Comparison of ENCODE assay signal across 18 cellular contexts in the genomic region with DNA sequence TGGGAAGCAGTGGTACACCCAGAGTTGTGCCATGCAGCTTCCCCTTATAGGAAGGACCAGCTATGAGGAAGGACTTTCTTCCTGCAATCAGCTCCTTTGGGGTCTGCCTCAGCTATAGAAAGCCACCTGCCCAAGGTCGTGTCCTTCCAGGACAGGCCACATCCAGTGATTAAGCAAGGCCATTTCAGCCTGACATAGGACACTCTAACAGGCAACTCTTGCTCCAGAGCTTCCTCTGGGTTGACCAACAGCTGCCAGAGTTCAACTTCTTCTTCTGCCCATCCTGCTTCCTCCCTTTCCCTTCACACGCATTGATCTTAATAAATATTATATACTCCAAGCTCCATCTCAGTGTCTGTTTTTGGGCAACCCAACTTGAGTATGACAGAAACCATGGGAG. TPM values are rescaled to one million over a fixed set of nuclear protein-coding genes. Genes with fewer than 3 reads are reported as not detected.
DNase-seq lines count a peak whose midpoint lies in the region; ATAC-seq and TF ChIP-seq lines count a peak whose summit lies in the region.
"Had no signal": no experiment of that assay in that cellular context is flagged by ENCODE, and none has a peak within 500 bp of the region (broad histone marks: within the 10 kb centered on the region; RNA-seq: fewer than 3 reads in every experiment).

No MANE protein-coding gene starts in this region.

- H3K27me3 Mint-ChIP-seq in naive thymus-derived CD4-positive, alpha-beta T cell, result peaks cover 4 to 10% (median 5%) of the 10 kb centered on the region in 5 donors

- no peaks in the 10 kb centered on the region for H3K4me1 ChIP-seq in naive thymus-derived CD4-positive, alpha-beta T cell (ENCODE audit: control insufficient read depth in 2 of 2, insufficient read depth in 2 of 2, low read length in 2 of 2)
- no peaks in the 10 kb centered on the region for H3K4me1 ChIP-seq in upper lobe of right lung
- H3K4me1 ChIP-seq in A673 (ENCODE audit: insufficient read depth, low read length, poor library complexity, severe bottlenecking), result no peaks in the 10 kb centered on the region
- H3K4me1 ChIP-seq: BE2C had no signal

- peaks cover 0 to 1% (median 0%) of the 10 kb centered on the region in 11 donors for H3K9me3 Mint-ChIP-seq in naive thymus-derived CD4-positive, alpha-beta T cell
- H3K9me3 Mint-ChIP-seq: CD8-positive, alpha-beta T cell; H9 had no signal

- intact Hi-C loops in naive thymus-derived CD4-positive, alpha-beta T cell (cut with micrococcal nuclease), result no loop called here
- intact Hi-C loops in upper lobe of right lung (cut with DNase I) (no loop called here), A673 (cut with micrococcal nuclease; ENCODE audit: unreplicated experiment) (no loop called here)

- no peak overlapping the region for H3K27ac Mint-ChIP-seq in naive thymus-derived CD4-positive, alpha-beta T cell
- H3K27ac Mint-ChIP-seq: CD8-positive, alpha-beta T cell; H9 had no signal

- no peak overlapping the region for H3K4me3 Mint-ChIP-seq in naive thymus-derived CD4-positive, alpha-beta T cell
- H3K4me3 Mint-ChIP-seq: CD8-positive, alpha-beta T cell; H9 had no signal

- no peaks in the 10 kb centered on the region for H3K4me1 Mint-ChIP-seq in naive thymus-derived CD4-positive, alpha-beta T cell

- DNase-seq in SKM-1 (lab: John Stamatoyannopoulos, UW; ENCODE audit: unreplicated experiment) (peak; percentile 51), caudate nucleus (lab: John Stamatoyannopoulos, UW) (no peak), upper lobe of right lung (no peak), NCI-H524 (lab: John Stamatoyannopoulos, UW) (no peak), superior temporal gyrus (ENCODE audit: extremely low spot score) (no peak), A673 (ENCODE audit: low spot score) (no peak)
- no peak for DNase-seq in naive thymus-derived CD4-positive, alpha-beta T cell
- DNase-seq: BE2C; CD8-positive, alpha-beta T cell; COR-L47; DMS153; DMS79 treated with DMSO at 0.1 percent for 48 hours; EL; GOT3; H9 had no signal

- H3K36me3 ChIP-seq in naive thymus-derived CD4-positive, alpha-beta T cell (ENCODE audit: control insufficient read depth in 2 of 3, insufficient read depth in 3 of 3, low read length in 3 of 3), result no peaks in the 10 kb centered on the region
- no peaks in the 10 kb centered on the region for H3K36me3 ChIP-seq in upper lobe of right lung
- H3K36me3 ChIP-seq in A673 (ENCODE audit: insufficient read depth, low read length, poor library complexity, severe bottlenecking), result no peaks in the 10 kb centered on the region
- H3K36me3 ChIP-seq: BE2C had no signal

- CTCF ChIA-PET in naive thymus-derived CD4-positive, alpha-beta T cell (lab: Charles Lee), result no interaction called here
- CTCF ChIA-PET in A673 (lab: Charles Lee), result no interaction called here

- H3K9me3 ChIP-seq in naive thymus-derived CD4-positive, alpha-beta T cell (ENCODE audit: control insufficient read depth in 2 of 3, low read length in 3 of 3), result no peaks in the 10 kb centered on the region
- no peaks in the 10 kb centered on the region for H3K9me3 ChIP-seq in upper lobe of right lung
- H3K9me3 ChIP-seq in A673 (ENCODE audit: low read depth, low read length, poor library complexity, severe bottlenecking), result no peaks in the 10 kb centered on the region
- H3K9me3 ChIP-seq: BE2C had no signal

- no TSS peak for BruUV-seq in A673 (replicated peaks; lab: Mats Ljungman, UMichigan)

- H3K27ac ChIP-seq in caudate nucleus (ENCODE audit: low read depth, low read length), result peak overlapping the region; percentile 88
- H3K27ac ChIP-seq in naive thymus-derived CD4-positive, alpha-beta T cell (ENCODE audit: low read depth, low read length), result no peak overlapping the region
- no peak overlapping the region for H3K27ac ChIP-seq in upper lobe of right lung
- H3K27ac ChIP-seq in A673 (ENCODE audit: low read depth, low read length, poor library complexity, severe bottlenecking), result no peak overlapping the region
- H3K27ac ChIP-seq: C4-2B, HL-60 had no signal

- no peak overlapping the region for H3K4me3 ChIP-seq in naive thymus-derived CD4-positive, alpha-beta T cell (ENCODE audit: low read length)
- H3K4me3 ChIP-seq in upper lobe of right lung (no peak overlapping the region), A673 (ENCODE audit: low read depth, low read length, poor library complexity, severe bottlenecking) (no peak overlapping the region)

- TF ChIP-seq CTCF in upper lobe of right lung (IDR thresholded peaks at IDR 0.05), result no peak
- TF ChIP-seq CTCF in A673 (conservative IDR thresholded peaks at IDR 0.05; ENCODE audit: low read depth, low read length), result no peak

- H3K36me3 Mint-ChIP-seq in naive thymus-derived CD4-positive, alpha-beta T cell, result no peaks in the 10 kb centered on the region
- H3K36me3 Mint-ChIP-seq: CD8-positive, alpha-beta T cell had no signal

- no peaks in the 10 kb centered on the region for H3K27me3 ChIP-seq in naive thymus-derived CD4-positive, alpha-beta T cell (ENCODE audit: control insufficient read depth in 2 of 2, insufficient read depth in 2 of 2, low read length in 2 of 2)
- H3K27me3 ChIP-seq in upper lobe of right lung (no peaks in the 10 kb centered on the region), A673 (replicated peaks; ENCODE audit: insufficient read depth, low read depth, low read length, poor library complexity) (peaks cover 31% of the 10 kb centered on the region)
- H3K27me3 ChIP-seq: BE2C had no signal

- POLR2A ChIA-PET in naive thymus-derived CD4-positive, alpha-beta T cell (lab: Charles Lee), result no interaction called here
- POLR2A ChIA-PET in A673 (lab: Charles Lee; ENCODE audit: low non-redundant PET), result no interaction called here

- ATAC-seq in naive thymus-derived CD4-positive, alpha-beta T cell, result peak; percentile 24
- peak; percentile 79 for ATAC-seq in upper lobe of right lung
- ATAC-seq: CD8-positive, alpha-beta T cell had no signal

RNA-seq across cellular contexts. Expression of gene LRP2, which starts 12.8 kb away (rescaled TPM):
- under 1 TPM in 1 of 5 experiments, not detected in 4; 0.15 TPM for total RNA-seq in naive thymus-derived CD4-positive, alpha-beta T cell
- not detected for polyA plus RNA-seq in naive thymus-derived CD4-positive, alpha-beta T cell
- 36.6 TPM for total RNA-seq in upper lobe of right lung
- 0.26 TPM in 1 of 2 replicates, not detected in the other for total RNA-seq in A673 (2021)
- total RNA-seq: A172; CD8-positive, alpha-beta T cell had no signal

Comparison
In these comparisons a context has a peak if more than half of its experiments do, and no peak if none do; other contexts are left out.
1. RNA of gene LRP2, which starts 12.8 kb away (total RNA-seq): 36.6 TPM in upper lobe of right lung (single experiment); 0.26 TPM in A673 and 0.15 TPM in naive thymus-derived CD4-positive, alpha-beta T cell; every median in the first group is over 10 times any median in the second.